Comparison of ENCODE assay signal across 8 cellular contexts in the genomic region with DNA sequence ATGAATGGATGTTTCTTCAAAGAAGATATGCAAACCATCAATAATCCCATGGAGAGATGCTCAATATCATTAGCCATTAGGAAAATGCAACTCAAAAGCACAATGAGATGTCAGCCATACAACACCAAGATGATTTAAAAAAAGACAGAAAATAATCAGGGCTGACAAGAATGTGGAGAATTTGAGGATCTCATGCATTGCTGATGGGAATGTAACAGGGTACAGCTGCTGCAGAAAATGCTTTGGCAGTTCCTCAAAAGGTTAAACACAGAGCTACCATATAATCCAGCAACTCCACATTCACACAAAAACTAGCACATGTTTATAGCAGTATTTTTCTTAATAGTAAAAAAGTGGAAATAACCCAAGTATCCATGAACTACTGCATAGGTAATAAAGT.
"Had no signal": no experiment of that assay in that cellular context is flagged by ENCODE, and none has a peak within 500 bp of the region (broad histone marks: within the 10 kb centered on the region; RNA-seq: fewer than 3 reads in every experiment).

No MANE protein-coding gene starts in this region.

- FAIRE-seq: G401.6, GM12878, GM12891, GM12892, GM18507, GM19239 had no signal

- H3K4me3 ChIP-seq: GM12878 had no signal

- ATAC-seq: GM12878 had no signal

- DNase-seq: GDM1, GF-D8 had no signal
